Comparison of ENCODE assay signal across 8 cellular contexts in the genomic region with DNA sequence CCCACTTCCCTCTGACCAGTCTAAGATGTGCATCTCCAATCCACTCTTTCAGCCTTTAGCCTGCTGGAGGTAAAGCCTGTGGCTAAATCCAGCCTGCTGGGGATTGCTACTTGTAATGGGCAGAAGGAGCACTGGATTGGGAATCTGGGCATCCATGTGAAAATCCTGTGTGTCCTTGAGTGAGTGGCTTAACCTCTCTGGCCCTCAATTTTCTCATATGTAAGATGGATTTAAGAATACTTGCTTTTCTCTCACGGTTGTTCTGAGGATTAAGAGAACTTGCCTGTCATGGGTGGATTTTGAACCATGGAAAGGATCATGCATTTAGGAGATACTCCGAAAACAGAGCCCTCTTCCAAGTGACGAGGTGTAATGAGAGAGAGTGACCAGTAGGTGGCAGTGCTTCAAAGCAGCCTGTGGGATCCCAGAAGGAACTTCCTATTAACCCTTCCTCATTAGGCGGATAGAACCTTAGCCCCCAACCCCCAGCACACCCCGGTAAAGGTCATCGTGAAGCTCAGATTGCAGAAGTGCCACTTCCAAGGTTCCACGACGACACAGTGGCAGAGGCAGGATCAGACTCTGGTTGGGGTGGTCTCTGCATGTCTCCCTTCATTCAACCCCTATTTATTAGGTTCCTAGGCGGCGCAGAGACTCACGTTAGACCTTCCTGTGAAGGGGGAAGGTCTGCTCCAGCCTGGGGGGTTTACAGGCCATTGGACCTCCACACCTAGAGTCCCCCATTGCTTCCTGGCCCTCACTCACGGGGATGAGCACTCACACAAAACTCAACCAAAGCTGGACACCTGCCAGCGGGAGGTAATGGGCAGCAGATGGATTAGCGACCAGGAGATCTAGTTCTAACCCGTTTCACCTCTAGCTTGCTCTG.
DNase-seq lines count a peak whose midpoint lies in the region; ATAC-seq and TF ChIP-seq lines count a peak whose summit lies in the region.

No MANE protein-coding gene starts in this region.

- H4K20me1 ChIP-seq in Karpas-422 (ENCODE audit: insufficient read depth, low read depth, low read length), result no peaks in the 10 kb centered on the region

- no peaks in the 10 kb centered on the region for H3K4me1 ChIP-seq in Karpas-422 (ENCODE audit: low read length)

- no peaks in the 10 kb centered on the region for H3K27me3 ChIP-seq in Karpas-422 (ENCODE audit: low read length)

- no peaks in the 10 kb centered on the region for H3K9me3 ChIP-seq in Karpas-422 (ENCODE audit: low read length)

- no peak overlapping the region for H3K4me2 ChIP-seq in Karpas-422 (ENCODE audit: low read depth, low read length, poor library complexity, severe bottlenecking)

- H3K4me3 ChIP-seq in Karpas-422 (ENCODE audit: low read length), result no peak overlapping the region

- peak; percentile 85 for ATAC-seq in SK-N-SH treated with all-trans-retinoic acid at 6 μM for 48 hours
- no peak for ATAC-seq in GM18519 (IDR thresholded peaks at IDR 0.05; ENCODE audit: low FRiP score, unreplicated experiment)

- peak; percentile 14 for DNase-seq in NCI-H2107 treated with DMSO at 0.1 percent for 48 hours (lab: John Stamatoyannopoulos, UW; ENCODE audit: unreplicated experiment)
- DNase-seq in NCI-H2107 (lab: John Stamatoyannopoulos, UW), result no peak
- DNase-seq in Karpas-422, result peak; percentile 74
- peak; percentile 1 for DNase-seq in central memory CD4-positive, alpha-beta T cell
- DNase-seq in kidney glomerular epithelial cell (lab: John Stamatoyannopoulos, UW), result peak; percentile 62
- peak; percentile 28 to 45 for DNase-seq in stimulated activated CD4-positive, alpha-beta T cell treated with anti-CD3 and anti-CD28 coated beads, Interleukin-2, amount 100 ng/mL, for 24 hours

- no peak overlapping the region for H2AFZ ChIP-seq in Karpas-422 (ENCODE audit: low read length)

- no peak overlapping the region for H3K9ac ChIP-seq in Karpas-422 (ENCODE audit: low read length)

- H3K79me2 ChIP-seq in Karpas-422 (ENCODE audit: low read length), result no peaks in the 10 kb centered on the region

- no peaks in the 10 kb centered on the region for H3K9me2 ChIP-seq in Karpas-422 (replicated peaks; ENCODE audit: insufficient read depth, low read length)

- no peaks in the 10 kb centered on the region for H3K36me3 ChIP-seq in Karpas-422 (ENCODE audit: insufficient read depth, low read length)

- no peak overlapping the region for H3K27ac ChIP-seq in Karpas-422 (ENCODE audit: low read length)

TF ChIP-seq in SK-N-SH treated with all-trans-retinoic acid at 6 μM for 48 hours, 23 proteins besides CTCF, POLR2A, EP300 and RAD21:
- no peak for TF ChIP-seq ZNF565 (CRISPR knock-in tag; conservative IDR thresholded peaks at IDR 0.05; ENCODE audit: low read depth)
- no peak for TF ChIP-seq ZC3H10 (CRISPR knock-in tag; IDR thresholded peaks at IDR 0.05)
- TF ChIP-seq, protein P1, sequence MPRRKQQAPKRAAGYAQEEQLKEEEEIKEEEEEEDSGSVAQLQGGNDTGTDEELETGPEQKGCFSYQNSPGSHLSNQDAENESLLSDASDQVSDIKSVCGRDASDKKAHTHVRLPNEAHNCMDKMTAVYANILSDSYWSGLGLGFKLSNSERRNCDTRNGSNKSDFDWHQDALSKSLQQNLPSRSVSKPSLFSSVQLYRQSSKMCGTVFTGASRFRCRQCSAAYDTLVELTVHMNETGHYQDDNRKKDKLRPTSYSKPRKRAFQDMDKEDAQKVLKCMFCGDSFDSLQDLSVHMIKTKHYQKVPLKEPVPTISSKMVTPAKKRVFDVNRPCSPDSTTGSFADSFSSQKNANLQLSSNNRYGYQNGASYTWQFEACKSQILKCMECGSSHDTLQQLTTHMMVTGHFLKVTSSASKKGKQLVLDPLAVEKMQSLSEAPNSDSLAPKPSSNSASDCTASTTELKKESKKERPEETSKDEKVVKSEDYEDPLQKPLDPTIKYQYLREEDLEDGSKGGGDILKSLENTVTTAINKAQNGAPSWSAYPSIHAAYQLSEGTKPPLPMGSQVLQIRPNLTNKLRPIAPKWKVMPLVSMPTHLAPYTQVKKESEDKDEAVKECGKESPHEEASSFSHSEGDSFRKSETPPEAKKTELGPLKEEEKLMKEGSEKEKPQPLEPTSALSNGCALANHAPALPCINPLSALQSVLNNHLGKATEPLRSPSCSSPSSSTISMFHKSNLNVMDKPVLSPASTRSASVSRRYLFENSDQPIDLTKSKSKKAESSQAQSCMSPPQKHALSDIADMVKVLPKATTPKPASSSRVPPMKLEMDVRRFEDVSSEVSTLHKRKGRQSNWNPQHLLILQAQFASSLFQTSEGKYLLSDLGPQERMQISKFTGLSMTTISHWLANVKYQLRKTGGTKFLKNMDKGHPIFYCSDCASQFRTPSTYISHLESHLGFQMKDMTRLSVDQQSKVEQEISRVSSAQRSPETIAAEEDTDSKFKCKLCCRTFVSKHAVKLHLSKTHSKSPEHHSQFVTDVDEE (CRISPR knock-in tag; IDR thresholded peaks at IDR 0.05), result peak; percentile 13; the same call in 1 of the 2 replicates
- TF ChIP-seq ARNTL (CRISPR knock-in tag; IDR thresholded peaks at IDR 0.05; ENCODE audit: borderline replicate concordance, low read depth), result no peak
- TF ChIP-seq TCF4 (CRISPR knock-in tag; IDR thresholded peaks at IDR 0.05; ENCODE audit: borderline replicate concordance), result no peak
- TF ChIP-seq OSR1 (CRISPR knock-in tag; IDR thresholded peaks at IDR 0.05), result no peak
- no peak for TF ChIP-seq SNAI2 (CRISPR knock-in tag; IDR thresholded peaks at IDR 0.05)
